10 cellular contexts compared by ENCODE assay signal in genomic region chr14:92986254-92987147, GRCh38.
DNase-seq lines count a peak whose midpoint lies in the region; ATAC-seq and TF ChIP-seq lines count a peak whose summit lies in the region.
"Had no signal": no experiment of that assay in that cellular context is flagged by ENCODE, and none has a peak within 500 bp of the region (broad histone marks: within the 10 kb centered on the region; RNA-seq: fewer than 3 reads in every experiment).

No MANE protein-coding gene starts in this region.

- 17% methylated on average over 1 of the region's 6 CpGs for WGBS in right lobe of liver (ENCODE audit: insufficient coverage, low coverage, low lambda C conversion rate, missing lambda C conversion rate)

- H3K4me3 Mint-ChIP-seq in natural killer cell treated with Interleukin-12 subunit alpha and Interleukin-12 subunit beta and Interleukin-15 and Interleukin-18, amount 100 ng/mL, for 72 hours, result no peak overlapping the region

- H3K27ac Mint-ChIP-seq in natural killer cell treated with Interleukin-12 subunit alpha and Interleukin-12 subunit beta and Interleukin-15 and Interleukin-18, amount 100 ng/mL, for 72 hours, result no peak overlapping the region
- H3K27ac Mint-ChIP-seq: IgD-negative memory B cell had no signal

- ATAC-seq in right lobe of liver (peak; percentile 82 to 87 (median 86)), upper lobe of right lung (peak; percentile 78)
- no peak for ATAC-seq in natural killer cell treated with Interleukin-12 subunit alpha and Interleukin-12 subunit beta and Interleukin-15 and Interleukin-18, amount 100 ng/mL, for 72 hours

- no peak for TF ChIP-seq POLR2A in right lobe of liver (IDR thresholded peaks at IDR 0.05)

- peaks cover 10 to 14% of the 10 kb centered on the region in 2 donors for H3K4me1 Mint-ChIP-seq in natural killer cell treated with Interleukin-12 subunit alpha and Interleukin-12 subunit beta and Interleukin-15 and Interleukin-18, amount 100 ng/mL, for 72 hours (ENCODE audit: low read depth in 2 of 2)

- DNase-seq in NCI-H82 (lab: John Stamatoyannopoulos, UW) (peak; percentile 12), NCI-H82 treated with DMSO at 0.1 percent for 48 hours (lab: John Stamatoyannopoulos, UW; ENCODE audit: unreplicated experiment) (no peak), cerebellar cortex (ENCODE audit: low spot score) (peak; percentile 53), right lobe of liver (peak; percentile 68 to 93 (median 79)), upper lobe of right lung (no peak), NCI-H2107 (lab: John Stamatoyannopoulos, UW) (no peak), NCI-H2227 treated with DMSO at 0.1 percent for 48 hours (lab: John Stamatoyannopoulos, UW) (no peak)
- DNase-seq in natural killer cell treated with Interleukin-12 subunit alpha and Interleukin-12 subunit beta and Interleukin-15 and Interleukin-18, amount 100 ng/mL, for 72 hours (ENCODE audit: low spot score), result no peak

- H3K27me3 ChIP-seq in right lobe of liver (no peaks in the 10 kb centered on the region), upper lobe of right lung (no peaks in the 10 kb centered on the region)

- H3K36me3 Mint-ChIP-seq in natural killer cell treated with Interleukin-12 subunit alpha and Interleukin-12 subunit beta and Interleukin-15 and Interleukin-18, amount 100 ng/mL, for 72 hours, result no peaks in the 10 kb centered on the region

- intact Hi-C loops in right lobe of liver (cut with DNase I) (no loop called here), upper lobe of right lung (cut with DNase I) (no loop called here)

- no peaks in the 10 kb centered on the region for H3K9me3 Mint-ChIP-seq in natural killer cell treated with Interleukin-12 subunit alpha and Interleukin-12 subunit beta and Interleukin-15 and Interleukin-18, amount 100 ng/mL, for 72 hours
- H3K9me3 Mint-ChIP-seq: IgD-negative memory B cell had no signal

- H3K27ac ChIP-seq in right lobe of liver (peak overlapping the region; percentile 29 to 83 (median 63)), upper lobe of right lung (peak overlapping the region; percentile 39)
- H3K27ac ChIP-seq: 22Rv1 had no signal

- H3K4me1 ChIP-seq in right lobe of liver (peaks cover 3 to 32% (median 21%) of the 10 kb centered on the region in 4 donors), upper lobe of right lung (peaks cover 27% of the 10 kb centered on the region)

- TF ChIP-seq CTCF in right lobe of liver (IDR thresholded peaks at IDR 0.05), result no peak
- TF ChIP-seq CTCF in upper lobe of right lung (IDR thresholded peaks at IDR 0.05), result no peak

- no peaks in the 10 kb centered on the region for H3K27me3 Mint-ChIP-seq in natural killer cell treated with Interleukin-12 subunit alpha and Interleukin-12 subunit beta and Interleukin-15 and Interleukin-18, amount 100 ng/mL, for 72 hours
- H3K27me3 Mint-ChIP-seq: IgD-negative memory B cell had no signal

- H3K4me3 ChIP-seq in right lobe of liver, result no peak overlapping the region
- H3K4me3 ChIP-seq in upper lobe of right lung, result no peak overlapping the region

- H3K36me3 ChIP-seq in right lobe of liver (no peaks in the 10 kb centered on the region), upper lobe of right lung (no peaks in the 10 kb centered on the region)

- H3K9me3 ChIP-seq in right lobe of liver, result no peaks in the 10 kb centered on the region
- no peaks in the 10 kb centered on the region for H3K9me3 ChIP-seq in upper lobe of right lung

Comparison
In these comparisons a context has a peak if more than half of its experiments do, and no peak if none do; other contexts are left out.
1. DNase-seq: peak in NCI-H82 (single experiment), cerebellar cortex (single experiment) and right lobe of liver (3 of 3); none in NCI-H82 treated with DMSO at 0.1 percent for 48 hours (single experiment), upper lobe of right lung (single experiment), NCI-H2107 (single experiment), NCI-H2227 treated with DMSO at 0.1 percent for 48 hours (single experiment) and natural killer cell treated with Interleukin-12 subunit alpha and Interleukin-12 subunit beta and Interleukin-15 and Interleukin-18, amount 100 ng/mL, for 72 hours (single experiment).
2. ATAC-seq: peak in right lobe of liver (4 of 4) and upper lobe of right lung (single experiment); none in natural killer cell treated with Interleukin-12 subunit alpha and Interleukin-12 subunit beta and Interleukin-15 and Interleukin-18, amount 100 ng/mL, for 72 hours (0 of 2).